ENCODE assay signal across 23 cellular contexts in the genomic region with DNA sequence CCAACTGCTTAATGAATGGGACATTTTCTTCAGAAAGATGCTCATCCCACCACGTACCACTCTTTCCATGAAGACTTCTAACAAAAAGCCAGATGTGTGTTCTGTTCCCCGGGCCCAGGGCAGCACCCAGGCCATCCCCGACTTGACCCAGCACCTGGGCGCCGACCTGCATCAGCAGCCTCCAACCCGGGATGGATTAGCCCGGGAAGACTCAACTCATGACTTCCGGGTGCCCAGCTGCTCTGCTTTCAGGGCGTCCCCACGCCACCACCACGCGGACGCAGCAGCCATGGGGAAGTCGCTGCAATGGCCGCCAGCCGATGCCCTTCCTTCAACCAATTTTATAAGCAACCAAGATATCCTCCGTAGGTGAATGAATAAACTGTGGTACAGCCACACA.
"Had no signal": no experiment of that assay in that cellular context is flagged by ENCODE, and none has a peak within 500 bp of the region (broad histone marks: within the 10 kb centered on the region; RNA-seq: fewer than 3 reads in every experiment).

No MANE protein-coding gene starts in this region.

- H3K4me3 ChIP-seq: coronary artery, dorsolateral prefrontal cortex, esophagus muscularis mucosa, gastroesophageal sphincter, heart left ventricle, hepatocyte, left ventricle myocardium inferior, lower lobe of right lung, mucosa of descending colon had no signal

- FAIRE-seq: colon, endothelial cell of umbilical vein, frontal cortex had no signal

- H3K4me1 ChIP-seq: esophagus muscularis mucosa, foreskin keratinocyte, gastroesophageal sphincter, heart left ventricle, left ventricle myocardium inferior, lower lobe of right lung had no signal

- ATAC-seq: foreskin keratinocyte, gastroesophageal sphincter, heart left ventricle, left colon, left lobe of liver, lower lobe of right lung, mucosa of descending colon had no signal

- H3K27ac ChIP-seq: coronary artery, dorsolateral prefrontal cortex, esophagus muscularis mucosa, foreskin keratinocyte, gastroesophageal sphincter, heart left ventricle, hepatocyte, left ventricle myocardium inferior, lower lobe of right lung had no signal

- H3K27me3 ChIP-seq: esophagus muscularis mucosa, foreskin keratinocyte, heart left ventricle, hepatocyte had no signal

- H3K9me3 ChIP-seq: lower lobe of right lung had no signal

- DNase-seq: dermis blood vessel endothelial cell; dorsolateral prefrontal cortex; effector CD4-positive, alpha-beta T cell; effector memory CD4-positive, alpha-beta T cell; foreskin keratinocyte; hypothalamus; immature natural killer cell; islet precursor cell; left colon; left ventricle myocardium inferior; lower lobe of right lung; mesenchymal stem cell; mucosa of descending colon; naive B cell had no signal

- H3K36me3 ChIP-seq: esophagus muscularis mucosa, gastroesophageal sphincter, heart left ventricle, left ventricle myocardium inferior, lower lobe of right lung had no signal
